ENCODE assay signal across 8 cellular contexts in genomic region chr2:85611705-85612587, GRCh38. TPM values are rescaled to one million over a fixed set of nuclear protein-coding genes. Genes with fewer than 3 reads are reported as not detected.
DNase-seq lines count a peak whose midpoint lies in the region; ATAC-seq and TF ChIP-seq lines count a peak whose summit lies in the region.

TSS of gene C2orf68 (minus strand) at chr2:85612066. CDS start at chr2:85611984, 82 bp downstream.

- H3K9me3 Mint-ChIP-seq in naive thymus-derived CD8-positive, alpha-beta T cell, result no peaks in the 10 kb centered on the region

- H3K79me2 ChIP-seq in DOHH2 (ENCODE audit: control insufficient read depth, low read length) (peaks cover 40% of the 10 kb centered on the region), fibroblast of lung (ENCODE audit: control insufficient read depth, insufficient read depth, low read length) (peaks cover 18% of the 10 kb centered on the region)

- H3K27ac ChIP-seq in DOHH2 (ENCODE audit: low read depth, low read length) (peak within 1 kb of the TSS; percentile 38), fibroblast of lung (ENCODE audit: insufficient read depth, low read length) (peak within 1 kb of the TSS; percentile 75)

- H3K27me3 Mint-ChIP-seq in naive thymus-derived CD8-positive, alpha-beta T cell, result no peaks in the 10 kb centered on the region

- in situ Hi-C loops in KBM-7 (cut with MboI; ENCODE audit: low pct_unique_long_range_greater_than_20kb, low sequenced_read_pairs), result no loop called here

- POLR2A ChIA-PET in naive thymus-derived CD8-positive, alpha-beta T cell (lab: Charles Lee), result interaction anchor here (0.6 to 2.8 kb wide), 20 partner anchors 9 to 890 kb away, joined by 3 to 31 read pairs (median 6); partner anchors contain the start of genes ELMOD3, GGCX, KDM3A and MAT2A

- H3K4me2 ChIP-seq in DOHH2 (ENCODE audit: low read length) (peak within 1 kb of the TSS; percentile 98), fibroblast of lung (ENCODE audit: extremely low read depth, insufficient read depth, low read length) (peak within 1 kb of the TSS; percentile 96)

- peak; percentile 79 for ATAC-seq in GM21717 (IDR thresholded peaks at IDR 0.05; ENCODE audit: unreplicated experiment)
- peak; percentile 60 to 63 for ATAC-seq in naive thymus-derived CD8-positive, alpha-beta T cell

- peak; percentile 93 for DNase-seq in KBM-7
- DNase-seq in RPMI8226, result peak; percentile 95
- peak; percentile 68 to 80 for DNase-seq in activated T-helper 1 cell treated with anti-CD3 and anti-CD28 coated beads, Interleukin-2, amount 50 U/mL, for 16 hours (ENCODE audit: low read depth in 1 of 2, low spot score in 1 of 2)
- DNase-seq in fibroblast of lung (ENCODE audit: low read depth in 2 of 2), result peak; percentile 85 to 88
- DNase-seq in naive thymus-derived CD8-positive, alpha-beta T cell, result peak; percentile 65 to 89 (median 77)
- peak; percentile 60 to 80 (median 72) for DNase-seq in stimulated activated naive CD4-positive, alpha-beta T cell (lab: John Stamatoyannopoulos, UW)

- peaks cover 34% of the 10 kb centered on the region for H3K36me3 ChIP-seq in DOHH2 (ENCODE audit: control insufficient read depth, low read length)
- H3K36me3 ChIP-seq in fibroblast of lung (ENCODE audit: control insufficient read depth, insufficient read depth, low read length), result peaks cover 9% of the 10 kb centered on the region

- no peaks in the 10 kb centered on the region for H3K9me2 ChIP-seq in DOHH2 (replicated peaks; ENCODE audit: control insufficient read depth, low read length)

- H3K4me1 ChIP-seq in DOHH2 (ENCODE audit: control insufficient read depth, low read length) (peaks cover 27% of the 10 kb centered on the region), fibroblast of lung (ENCODE audit: control insufficient read depth, extremely low read depth, insufficient read depth, low read length) (peaks cover 8% of the 10 kb centered on the region)

- peaks cover 12 to 42% (median 32%) of the 10 kb centered on the region in 4 donors for H3K4me1 Mint-ChIP-seq in naive thymus-derived CD8-positive, alpha-beta T cell

- peak within 1 kb of the TSS; percentile 91 to 99 (median 98) for H3K4me3 Mint-ChIP-seq in naive thymus-derived CD8-positive, alpha-beta T cell

- H3K9me3 ChIP-seq in DOHH2 (ENCODE audit: control insufficient read depth, insufficient read depth, low read length) (no peaks in the 10 kb centered on the region), fibroblast of lung (ENCODE audit: control insufficient read depth, insufficient read depth, low read depth, low read length) (no peaks in the 10 kb centered on the region)

- H3F3A ChIP-seq in DOHH2 (ENCODE audit: control insufficient read depth, insufficient read depth), result peaks cover 12% of the 10 kb centered on the region; the same call in 1 of the 2 replicates

- peak within 1 kb of the TSS; percentile 95 for H2AFZ ChIP-seq in fibroblast of lung (ENCODE audit: low read length)

- H3K4me3 ChIP-seq in DOHH2 (ENCODE audit: low read length), result peak within 1 kb of the TSS; percentile 93
- peak within 1 kb of the TSS; percentile 74 to 92 (median 82) for H3K4me3 ChIP-seq in fibroblast of lung (replicated peaks in 1 of 4; ENCODE audit: control extremely low read depth in 1 of 4, insufficient read depth in 1 of 4, low read depth in 3 of 4, low read length in 4 of 4)

- peaks cover 0 to 27% (median 4%) of the 10 kb centered on the region in 3 donors for H3K36me3 Mint-ChIP-seq in naive thymus-derived CD8-positive, alpha-beta T cell

- H3K27ac Mint-ChIP-seq in naive thymus-derived CD8-positive, alpha-beta T cell, result peak within 1 kb of the TSS; percentile 72 to 98 (median 95)

- peak within 1 kb of the TSS; percentile 73 for H3K9ac ChIP-seq in fibroblast of lung (ENCODE audit: insufficient read depth, low read length)

- H4K20me1 ChIP-seq in DOHH2 (ENCODE audit: control insufficient read depth, insufficient read depth, low read depth, low read length) (peaks cover under 1% of the 10 kb centered on the region; the same call in 1 of the 2 replicates), fibroblast of lung (ENCODE audit: control insufficient read depth, extremely low read depth, insufficient read depth, low read length) (no peaks in the 10 kb centered on the region)

- H3K27me3 ChIP-seq in DOHH2 (ENCODE audit: control insufficient read depth, low read length) (no peaks in the 10 kb centered on the region), fibroblast of lung (ENCODE audit: control insufficient read depth, insufficient read depth, low read length) (no peaks in the 10 kb centered on the region)

- TF ChIP-seq CTCF in DOHH2 (IDR thresholded peaks at IDR 0.05; ENCODE audit: low read depth, low read length, poor library complexity, severe bottlenecking) (no peak), fibroblast of lung (conservative IDR thresholded peaks at IDR 0.05 in 1 of 2, IDR thresholded peaks at IDR 0.05 in 1 of 2; ENCODE audit: low read depth in 1 of 2, low read length in 2 of 2) (no peak)

RNA-seq across cellular contexts. Expression of gene C2orf68, which starts in this region (rescaled TPM):
- total RNA-seq in fibroblast of lung, result 16.9 and 26.1 TPM in 2 replicates
- polyA plus RNA-seq in fibroblast of lung, result 11.0 and 15.4 TPM in 2 replicates
- 17.2 and 21.7 TPM in 2 replicates for polyA plus RNA-seq in fibroblast of lung (2012)
- 20.2 and 28.7 TPM in 2 replicates for polyA minus RNA-seq in fibroblast of lung (ENCODE audit: low replicate concordance)
- 10 to 100 TPM; 86.4 to 95.2 TPM for total RNA-seq in naive thymus-derived CD8-positive, alpha-beta T cell
- polyA plus RNA-seq in naive thymus-derived CD8-positive, alpha-beta T cell, result 10 to 100 TPM; 15.7 to 21.1 (median 20.4) TPM

Comparison
In these comparisons a context has a peak if more than half of its experiments do, and no peak if none do; other contexts are left out.
1. Peak in every context shown above with its lines: DNase-seq, ATAC-seq, H3K4me3 ChIP-seq and H3K27ac ChIP-seq.